9 cellular contexts compared by ENCODE assay signal in genomic region chr2:191246820-191247380, GRCh38. TPM values are rescaled to one million over a fixed set of nuclear protein-coding genes. Genes with fewer than 3 reads are reported as not detected.
DNase-seq lines count a peak whose midpoint lies in the region; ATAC-seq and TF ChIP-seq lines count a peak whose summit lies in the region.
"Had no signal": no experiment of that assay in that cellular context is flagged by ENCODE, and none has a peak within 500 bp of the region (broad histone marks: within the 10 kb centered on the region; RNA-seq: fewer than 3 reads in every experiment).

No MANE protein-coding gene starts in this region.

- CTCF ChIA-PET in CD8-positive, alpha-beta memory T cell (lab: Charles Lee): interaction anchor here (1.1 to 1.2 kb wide), 2 partner anchors 40 to 44 kb away, joined by 3 to 4 read pairs; no protein-coding TSS in a partner anchor

- POLR2A ChIA-PET in CD8-positive, alpha-beta memory T cell (lab: Charles Lee): no interaction called here

- no peak overlapping the region for H3K4me3 ChIP-seq in CD8-positive, alpha-beta memory T cell (ENCODE audit: low read length)
- H3K4me3 ChIP-seq in RWPE2 (ENCODE audit: severe bottlenecking): peak overlapping the region; percentile 87
- H3K4me3 ChIP-seq in osteoblast (ENCODE audit: insufficient read depth, low read length): peak overlapping the region; percentile 87

- no peak for DNase-seq in CD8-positive, alpha-beta memory T cell
- DNase-seq in RWPE2 (ENCODE audit: low spot score) (no peak), fibroblast of peridontal ligament (ENCODE audit: extremely low read depth) (peak; percentile 50), osteoblast (ENCODE audit: insufficient read length, low spot score, missing footprints) (no peak), anterior cingulate cortex (lab: John Stamatoyannopoulos, UW) (no peak), DMS153 (lab: John Stamatoyannopoulos, UW) (no peak), HT-29 (ENCODE audit: low spot score) (no peak)

- peak overlapping the region in 4 of 7 donors; percentile 18 to 86 (median 53) for H3K4me3 Mint-ChIP-seq in CD8-positive, alpha-beta memory T cell

- H3K27ac ChIP-seq in CD8-positive, alpha-beta memory T cell (ENCODE audit: low read depth, low read length): no peak overlapping the region
- H3K27ac ChIP-seq in RWPE2 (ENCODE audit: poor library complexity, severe bottlenecking) (peak overlapping the region; percentile 90), osteoblast (ENCODE audit: low read depth, low read length) (peak overlapping the region; percentile 91)

- no peaks in the 10 kb centered on the region for H3K9me3 ChIP-seq in CD8-positive, alpha-beta memory T cell (ENCODE audit: low read length)
- no peaks in the 10 kb centered on the region for H3K9me3 ChIP-seq in RWPE2 (ENCODE audit: severe bottlenecking)
- H3K9me3 ChIP-seq in osteoblast (ENCODE audit: low read depth, low read length): no peaks in the 10 kb centered on the region

- H3K79me2 ChIP-seq in osteoblast (ENCODE audit: insufficient read depth, low read length): peaks cover 64% of the 10 kb centered on the region

- peaks cover 7 to 14% (median 12%) of the 10 kb centered on the region in 3 donors for H3K4me1 Mint-ChIP-seq in CD8-positive, alpha-beta memory T cell

- H4K20me1 ChIP-seq in osteoblast (ENCODE audit: insufficient read depth, low read length): peaks cover 30% of the 10 kb centered on the region

- no peaks in the 10 kb centered on the region for H3K36me3 ChIP-seq in CD8-positive, alpha-beta memory T cell (ENCODE audit: insufficient read depth, low read length)
- H3K36me3 ChIP-seq in RWPE2 (ENCODE audit: low read depth) (peaks cover 45% of the 10 kb centered on the region), osteoblast (ENCODE audit: insufficient read depth, low read length) (peaks cover 7% of the 10 kb centered on the region)

- peak overlapping the region; percentile 92 for H3K4me2 ChIP-seq in osteoblast (ENCODE audit: insufficient read depth, low read length)

- H3K27ac Mint-ChIP-seq in CD8-positive, alpha-beta memory T cell: peak overlapping the region in 1 of 8 donors; percentile 23

- ATAC-seq in RWPE2 (ENCODE audit: low read depth) (no peak), HG02798 (IDR thresholded peaks at IDR 0.05; ENCODE audit: poor library complexity, unreplicated experiment) (no peak)

- no peak for TF ChIP-seq CTCF in RWPE2 (IDR thresholded peaks at IDR 0.05; ENCODE audit: poor library complexity, severe bottlenecking)
- no peak for TF ChIP-seq CTCF in osteoblast (IDR thresholded peaks at IDR 0.05; ENCODE audit: extremely low read depth, low read depth, low read length)

- no peaks in the 10 kb centered on the region for H3K9me3 Mint-ChIP-seq in CD8-positive, alpha-beta memory T cell
- H3K9me3 Mint-ChIP-seq: T-helper 1 cell treated with Interleukin-12 subunit alpha and Interleukin-12 subunit beta and Interleukin-4 antibody, amounts not matched to agents 30 μg/mL and 1 μg/mL, for 36 hours had no signal

- peaks cover 17 to 32% of the 10 kb centered on the region in 2 donors for H3K27me3 Mint-ChIP-seq in CD8-positive, alpha-beta memory T cell

- no peak overlapping the region for H2AFZ ChIP-seq in osteoblast (ENCODE audit: low read length)

- H3K36me3 Mint-ChIP-seq in CD8-positive, alpha-beta memory T cell: peaks cover 0 to 3% (median 0%) of the 10 kb centered on the region in 3 donors

- H3K27me3 ChIP-seq in CD8-positive, alpha-beta memory T cell (ENCODE audit: insufficient read depth, low read length, poor library complexity, severe bottlenecking): no peaks in the 10 kb centered on the region
- H3K27me3 ChIP-seq in RWPE2 (ENCODE audit: insufficient read depth, poor library complexity, severe bottlenecking) (no peaks in the 10 kb centered on the region), osteoblast (ENCODE audit: insufficient read depth, low read length) (no peaks in the 10 kb centered on the region)

- H3K4me1 ChIP-seq in CD8-positive, alpha-beta memory T cell (ENCODE audit: insufficient read depth, low read length): peaks cover 7% of the 10 kb centered on the region
- peaks cover 37% of the 10 kb centered on the region for H3K4me1 ChIP-seq in RWPE2 (ENCODE audit: insufficient read depth, poor library complexity, severe bottlenecking)
- peaks cover 46% of the 10 kb centered on the region for H3K4me1 ChIP-seq in osteoblast (ENCODE audit: insufficient read depth, low read length)

RNA-seq across cellular contexts. Expression of gene MYO1B, which starts 1.7 kb away (rescaled TPM):
- 1 to 10 TPM; 3.9 to 4.6 TPM for total RNA-seq in CD8-positive, alpha-beta memory T cell
- polyA plus RNA-seq in CD8-positive, alpha-beta memory T cell: 0.12 TPM
- total RNA-seq in osteoblast: 229 and 246 TPM in 2 replicates
- total RNA-seq in HT-29 (2014; rRNA removed; shearing (Covaris generic)): 2.0 and 2.5 TPM in 2 replicates

Comparison
In these comparisons a context has a peak if more than half of its experiments do, and no peak if none do; other contexts are left out.
1. RNA of gene MYO1B, which starts 1.7 kb away (total RNA-seq): 229 to 246 TPM in osteoblast; 3.9 to 4.6 TPM in CD8-positive, alpha-beta memory T cell and 2.0 to 2.5 TPM in HT-29; every median in the first group is over 10 times any median in the second.